8 cellular contexts compared by ENCODE assay signal in the genomic region with DNA sequence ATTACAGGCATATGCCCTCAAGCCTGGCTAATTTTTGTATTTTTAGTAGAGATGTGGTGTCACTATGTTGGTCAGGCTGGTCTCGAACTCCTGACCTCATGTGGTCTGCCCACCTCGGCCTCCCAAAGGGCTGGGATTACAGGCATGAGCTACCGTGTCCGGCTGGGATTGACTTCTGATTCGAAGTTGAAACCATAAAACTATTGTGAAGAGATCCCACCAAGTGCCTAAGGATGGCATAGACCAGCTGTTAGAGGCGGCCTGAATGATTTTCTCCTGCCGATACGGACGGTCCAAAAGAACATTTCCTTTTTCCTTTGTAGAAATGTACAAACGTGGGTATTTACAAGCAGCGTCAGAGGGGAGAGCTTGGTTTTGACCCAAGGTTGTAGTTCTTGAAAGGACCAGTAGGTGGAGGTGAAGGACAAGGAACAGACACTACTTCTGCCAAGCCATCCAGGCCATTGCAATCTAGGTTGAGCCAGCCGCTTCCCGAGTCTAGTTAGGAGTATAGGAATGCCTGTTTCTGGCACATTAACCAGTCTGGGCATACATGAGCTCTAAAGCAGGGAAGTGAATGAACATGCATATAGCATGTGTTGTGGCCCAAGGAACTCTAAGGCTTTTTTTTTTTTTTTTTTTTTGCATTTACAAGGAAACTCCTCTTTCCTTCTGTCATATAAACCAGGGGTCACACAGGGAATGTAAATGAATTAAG. TPM values are rescaled to one million over a fixed set of nuclear protein-coding genes. Genes with fewer than 3 reads are reported as not detected.
DNase-seq lines count a peak whose midpoint lies in the region; ATAC-seq and TF ChIP-seq lines count a peak whose summit lies in the region.

No MANE protein-coding gene starts in this region.

- H3K4me1 ChIP-seq in MM.1S (ENCODE audit: low read length) (peaks cover 5% of the 10 kb centered on the region; the same call in 1 of the 2 replicates), RWPE2 (ENCODE audit: insufficient read depth, poor library complexity, severe bottlenecking) (peaks cover 23% of the 10 kb centered on the region), osteoblast (ENCODE audit: insufficient read depth, low read length) (peaks cover 7% of the 10 kb centered on the region), uterus (no peaks in the 10 kb centered on the region)

- H3K9me3 ChIP-seq in MM.1S (replicated peaks; ENCODE audit: insufficient read depth, low read length) (no peaks in the 10 kb centered on the region), RWPE2 (ENCODE audit: severe bottlenecking) (no peaks in the 10 kb centered on the region), osteoblast (ENCODE audit: low read depth, low read length) (no peaks in the 10 kb centered on the region), uterus (no peaks in the 10 kb centered on the region)

- no peak overlapping the region for H3K27ac ChIP-seq in MM.1S (ENCODE audit: low read length)
- H3K27ac ChIP-seq in RWPE2 (ENCODE audit: poor library complexity, severe bottlenecking), result no peak overlapping the region
- H3K27ac ChIP-seq in osteoblast (ENCODE audit: low read depth, low read length), result peak overlapping the region; percentile 32
- H3K27ac ChIP-seq in uterus, result no peak overlapping the region

- no peak overlapping the region for H2AFZ ChIP-seq in MM.1S (ENCODE audit: low read length)
- H2AFZ ChIP-seq in osteoblast (ENCODE audit: low read length), result peak overlapping the region; percentile 80

- no peaks in the 10 kb centered on the region for H3F3A ChIP-seq in MM.1S (ENCODE audit: insufficient read depth, low read length)

- H3K9me2 ChIP-seq in MM.1S (replicated peaks; ENCODE audit: insufficient read depth, low read length), result no peaks in the 10 kb centered on the region

- intact Hi-C loops in uterus (cut with DNase I; ENCODE audit: low total_unique reads), result no loop called here

- no peaks in the 10 kb centered on the region for H3K79me2 ChIP-seq in MM.1S (ENCODE audit: low read length)
- no peaks in the 10 kb centered on the region for H3K79me2 ChIP-seq in osteoblast (ENCODE audit: insufficient read depth, low read length)

- no peaks in the 10 kb centered on the region for H3K36me3 ChIP-seq in MM.1S (replicated peaks; ENCODE audit: insufficient read depth, low read length)
- no peaks in the 10 kb centered on the region for H3K36me3 ChIP-seq in RWPE2 (ENCODE audit: low read depth)
- H3K36me3 ChIP-seq in osteoblast (ENCODE audit: insufficient read depth, low read length), result no peaks in the 10 kb centered on the region
- no peaks in the 10 kb centered on the region for H3K36me3 ChIP-seq in uterus

- H3K9ac ChIP-seq in MM.1S (ENCODE audit: low read length), result no peak overlapping the region

- peak; percentile 88 for DNase-seq in SIG-M5 treated with dmso at 0.1 percent for 504 hours (lab: John Stamatoyannopoulos, UW; ENCODE audit: unreplicated experiment)
- DNase-seq in SIG-M5 (lab: John Stamatoyannopoulos, UW), result no peak
- peak; percentile 72 for DNase-seq in MM.1S
- peak; percentile 91 for DNase-seq in RWPE2 (ENCODE audit: low spot score)
- DNase-seq in activated T-helper 1 cell treated with anti-CD3 and anti-CD28 coated beads, Interleukin-2, amount 50 U/mL, for 16 hours (ENCODE audit: low read depth in 1 of 2, low spot score in 1 of 2), result peak; percentile 12 to 38
- DNase-seq in fibroblast of villous mesenchyme (ENCODE audit: low read depth), result peak; percentile 91
- DNase-seq in osteoblast (ENCODE audit: insufficient read length, low spot score, missing footprints), result peak; percentile 94
- DNase-seq in uterus, result peak; percentile 62 to 79

- TF ChIP-seq POLR2A in uterus (IDR thresholded peaks at IDR 0.05), result no peak

- TF ChIP-seq CTCF in MM.1S (IDR thresholded peaks at IDR 0.05; ENCODE audit: low read length), result peak; percentile 91
- TF ChIP-seq CTCF in RWPE2 (IDR thresholded peaks at IDR 0.05; ENCODE audit: poor library complexity, severe bottlenecking), result peak; percentile 100
- TF ChIP-seq CTCF in fibroblast of villous mesenchyme (IDR thresholded peaks at IDR 0.05; ENCODE audit: insufficient read depth, low read depth, low read length), result peak; percentile 96
- TF ChIP-seq CTCF in osteoblast (IDR thresholded peaks at IDR 0.05; ENCODE audit: extremely low read depth, low read depth, low read length), result peak; percentile 94
- peak; percentile 85 to 95 (median 92) for TF ChIP-seq CTCF in uterus (IDR thresholded peaks at IDR 0.05)

- ATAC-seq in RWPE2 (ENCODE audit: low read depth), result peak; percentile 79

- H3K4me3 ChIP-seq in MM.1S (ENCODE audit: low read length), result no peak overlapping the region
- H3K4me3 ChIP-seq in RWPE2 (ENCODE audit: severe bottlenecking), result no peak overlapping the region
- H3K4me3 ChIP-seq in fibroblast of villous mesenchyme (ENCODE audit: low read depth, low read length), result no peak overlapping the region
- H3K4me3 ChIP-seq in osteoblast (ENCODE audit: insufficient read depth, low read length), result peak overlapping the region; percentile 41
- H3K4me3 ChIP-seq in uterus, result no peak overlapping the region

- H4K20me1 ChIP-seq in MM.1S (ENCODE audit: insufficient read depth, low read length) (no peaks in the 10 kb centered on the region), osteoblast (ENCODE audit: insufficient read depth, low read length) (no peaks in the 10 kb centered on the region)

- no peak overlapping the region for H3K4me2 ChIP-seq in MM.1S (ENCODE audit: low read depth, low read length)
- peak overlapping the region; percentile 73 for H3K4me2 ChIP-seq in osteoblast (ENCODE audit: insufficient read depth, low read length)

- H3K27me3 ChIP-seq in MM.1S (replicated peaks; ENCODE audit: insufficient read depth, low read length) (peaks cover 10% of the 10 kb centered on the region; the same call in 1 of the 2 replicates), RWPE2 (ENCODE audit: insufficient read depth, poor library complexity, severe bottlenecking) (no peaks in the 10 kb centered on the region), osteoblast (ENCODE audit: insufficient read depth, low read length) (no peaks in the 10 kb centered on the region), uterus (no peaks in the 10 kb centered on the region)

RNA-seq across cellular contexts. Expression of gene MOCS3, which starts 29.0 kb away (rescaled TPM):
- total RNA-seq in fibroblast of villous mesenchyme (9.0 and 10.4 TPM in 2 replicates), osteoblast (9.7 and 10.5 TPM in 2 replicates), uterus (1 to 10 TPM in 3 of 4 donors, under 1 TPM in 1; 0.59 to 8.2 (median 5.9) TPM)

RNA-seq across cellular contexts. Expression of gene DPM1, which starts 29.3 kb away (rescaled TPM):
- total RNA-seq in fibroblast of villous mesenchyme, result 55.4 and 62.6 TPM in 2 replicates
- total RNA-seq in osteoblast, result 43.3 and 53.2 TPM in 2 replicates
- total RNA-seq in uterus, result 100 to 1,000 TPM in 1 of 4 donors, 10 to 100 TPM in 3; 40.4 to 128 (median 64.2) TPM

RNA-seq across cellular contexts. Expression of gene KCNG1, which starts 35.3 kb away (rescaled TPM):
- 3.0 and 22.9 TPM in 2 replicates for total RNA-seq in fibroblast of villous mesenchyme
- 13.6 and 16.3 TPM in 2 replicates for total RNA-seq in osteoblast
- 100 to 1,000 TPM in 1 of 4 donors, 10 to 100 TPM in 2, under 1 TPM in 1; 0.88 to 109 (median 44.1) TPM for total RNA-seq in uterus

RNA-seq across cellular contexts. Expression of gene ADNP, which starts 56.4 kb away (rescaled TPM):
- total RNA-seq in fibroblast of villous mesenchyme (26.7 and 26.8 TPM in 2 replicates), osteoblast (23.5 and 26.2 TPM in 2 replicates), uterus (10 to 100 TPM; 30.6 to 90.1 (median 63.1) TPM)
